8 cellular contexts compared by ENCODE assay signal in genomic region chr17:29292992-29293889, GRCh38. TPM values are rescaled to one million over a fixed set of nuclear protein-coding genes. Genes with fewer than 3 reads are reported as not detected.
DNase-seq lines count a peak whose midpoint lies in the region; ATAC-seq and TF ChIP-seq lines count a peak whose summit lies in the region.

No MANE protein-coding gene starts in this region.

- DNase-seq in NOMO-1 (lab: John Stamatoyannopoulos, UW; ENCODE audit: unreplicated experiment in 2 of 2) (peak; percentile 52 to 60), activated T-cell treated with anti-CD3 and anti-CD28 coated beads for 48 hours (ENCODE audit: low read depth) (peak; percentile 56), epithelial cell of proximal tubule (ENCODE audit: low read depth) (no peak)
- peak; percentile 78 for DNase-seq in stimulated activated CD8-positive, alpha-beta memory T cell treated with anti-CD3 and anti-CD28 coated beads, Interleukin-4, amount 100 ng/mL, for 48 hours

- peak overlapping the region; percentile 92 to 99 for H3K27ac ChIP-seq in mucosa of rectum (ENCODE audit: low read depth in 2 of 2, low read length in 2 of 2)

- H3K9ac ChIP-seq in ES-I3 (ENCODE audit: low read depth, low read length) (peak overlapping the region; percentile 73), mucosa of rectum (ENCODE audit: low read depth in 1 of 2, low read length in 2 of 2) (peak overlapping the region; percentile 85 to 98)

- H3K9me3 ChIP-seq in ES-I3 (ENCODE audit: control insufficient read depth, insufficient read depth, low read length) (no peaks in the 10 kb centered on the region), mucosa of rectum (ENCODE audit: control insufficient read depth in 2 of 2, low read length in 2 of 2) (no peaks in the 10 kb centered on the region)

- H3K4me3 ChIP-seq in epithelial cell of proximal tubule (ENCODE audit: low read depth, low read length) (peak overlapping the region; percentile 97), mucosa of rectum (ENCODE audit: low read length in 2 of 2) (peak overlapping the region; percentile 95 to 99)

- ATAC-seq in HG03025 (IDR thresholded peaks at IDR 0.05; ENCODE audit: low FRiP score, unreplicated experiment) (peak; percentile 10), HG03135 (IDR thresholded peaks at IDR 0.05; ENCODE audit: unreplicated experiment) (no peak)

- H3K36me3 ChIP-seq in ES-I3 (ENCODE audit: insufficient read depth, low read length) (peaks cover 6% of the 10 kb centered on the region), mucosa of rectum (ENCODE audit: control insufficient read depth in 2 of 2, insufficient read depth in 2 of 2, low read length in 2 of 2) (peaks cover 0 to 4% of the 10 kb centered on the region in 2 donors)

- H3K27me3 ChIP-seq in mucosa of rectum (ENCODE audit: control insufficient read depth in 2 of 2, insufficient read depth in 2 of 2, low read length in 2 of 2) = no peaks in the 10 kb centered on the region

- TF ChIP-seq CTCF in epithelial cell of proximal tubule (conservative IDR thresholded peaks at IDR 0.05; ENCODE audit: low read depth, low read length) = no peak

- H3K4me1 ChIP-seq in ES-I3 (ENCODE audit: insufficient read depth, low read length) (peaks cover 12% of the 10 kb centered on the region), mucosa of rectum (ENCODE audit: control insufficient read depth in 2 of 2, insufficient read depth in 2 of 2, low read length in 2 of 2) (peaks cover 16 to 19% of the 10 kb centered on the region in 2 donors)

RNA-seq across cellular contexts. Expression of gene NUFIP2, which starts 0.7 kb away (rescaled TPM):
- total RNA-seq in epithelial cell of proximal tubule = 21.6 and 28.1 TPM in 2 replicates

RNA-seq across cellular contexts. Expression of gene CRYBA1, which starts 46.6 kb away (rescaled TPM):
- total RNA-seq in epithelial cell of proximal tubule = not detected in 2 replicates
